Comparison of ENCODE assay signal across 8 cellular contexts in the genomic region with DNA sequence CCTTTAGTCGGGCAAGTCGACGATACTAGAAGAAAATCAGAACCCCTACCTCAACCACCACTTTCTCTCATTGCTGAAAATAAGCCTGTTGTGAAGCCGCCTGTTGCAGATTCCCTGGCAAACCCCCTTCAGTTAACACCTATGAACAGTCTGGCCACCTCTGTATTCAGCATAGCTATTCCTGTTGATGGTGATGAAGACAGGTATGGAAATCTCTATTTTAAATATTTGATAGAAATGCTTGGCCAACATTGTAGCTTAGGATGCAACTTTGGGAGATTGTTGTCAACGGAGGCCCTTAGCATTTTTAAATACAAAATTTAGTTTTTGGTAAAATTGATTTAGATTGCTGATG. TPM values are rescaled to one million over a fixed set of nuclear protein-coding genes. Genes with fewer than 3 reads are reported as not detected.
DNase-seq lines count a peak whose midpoint lies in the region; ATAC-seq and TF ChIP-seq lines count a peak whose summit lies in the region.

No MANE protein-coding gene starts in this region.

- no peaks in the 10 kb centered on the region for H3K9me3 ChIP-seq in CD4-positive, CD25-positive, alpha-beta regulatory T cell (ENCODE audit: control insufficient read depth in 2 of 2, low read length in 2 of 2)
- H3K9me3 ChIP-seq in MM.1S (replicated peaks; ENCODE audit: insufficient read depth, low read length) (no peaks in the 10 kb centered on the region), neural cell (ENCODE audit: low read length) (no peaks in the 10 kb centered on the region)

- H3K36me3 Mint-ChIP-seq in CD4-positive, CD25-positive, alpha-beta regulatory T cell = peaks cover 6% of the 10 kb centered on the region

- H3K36me3 ChIP-seq in CD4-positive, CD25-positive, alpha-beta regulatory T cell (ENCODE audit: control insufficient read depth, insufficient read depth, low read length) = peaks cover 2% of the 10 kb centered on the region
- H3K36me3 ChIP-seq in MM.1S (replicated peaks; ENCODE audit: insufficient read depth, low read length) (no peaks in the 10 kb centered on the region), neural cell (ENCODE audit: insufficient read depth, low read length) (no peaks in the 10 kb centered on the region)

- TF ChIP-seq CTCF in MM.1S (IDR thresholded peaks at IDR 0.05; ENCODE audit: low read length) (no peak), dorsolateral prefrontal cortex (IDR thresholded peaks at IDR 0.05 in 54 of 56, conservative IDR thresholded peaks at IDR 0.05 in 2 of 56; ENCODE audit: low read depth in 1 of 56, partially characterized antibody in 56 of 56) (no peak), neural cell (IDR thresholded peaks at IDR 0.05; ENCODE audit: poor library complexity, severe bottlenecking) (no peak)

- H3K4me3 Mint-ChIP-seq in CD4-positive, CD25-positive, alpha-beta regulatory T cell = peak overlapping the region; percentile 89 to 98 (median 96)

- H3K27me3 Mint-ChIP-seq in CD4-positive, CD25-positive, alpha-beta regulatory T cell = peaks cover 4% of the 10 kb centered on the region

- H4K20me1 ChIP-seq in MM.1S (ENCODE audit: insufficient read depth, low read length) (peaks cover 30% of the 10 kb centered on the region), neural cell (ENCODE audit: insufficient read depth) (peaks cover 44% of the 10 kb centered on the region)

- TF ChIP-seq RAD21 in neural cell (conservative IDR thresholded peaks at IDR 0.05) = no peak

- H3K4me2 ChIP-seq in MM.1S (ENCODE audit: low read depth, low read length) = peak overlapping the region; percentile 83
- peak overlapping the region; percentile 95 for H3K4me2 ChIP-seq in neural cell (ENCODE audit: low read length)

- no peaks in the 10 kb centered on the region for H3K9me2 ChIP-seq in MM.1S (replicated peaks; ENCODE audit: insufficient read depth, low read length)
- H3K9me2 ChIP-seq in neural cell (ENCODE audit: insufficient read depth, low read length) = no peaks in the 10 kb centered on the region

- no peak for DNase-seq in CD4-positive, CD25-positive, alpha-beta regulatory T cell
- DNase-seq in MM.1S = no peak
- DNase-seq in dorsolateral prefrontal cortex = no peak
- DNase-seq in erythroblast (lab: John Stamatoyannopoulos, UW) = no peak
- DNase-seq in HK-2 (ENCODE audit: unreplicated experiment) = no peak
- no peak for DNase-seq in NCI-H345 treated with DMSO at 0.1 percent for 48 hours (lab: John Stamatoyannopoulos, UW; ENCODE audit: unreplicated experiment)

- H3K27ac ChIP-seq in CD4-positive, CD25-positive, alpha-beta regulatory T cell (ENCODE audit: insufficient read depth, low read length, poor library complexity, severe bottlenecking) = no peak overlapping the region
- peak overlapping the region; percentile 93; the same call in 1 of the 2 replicates for H3K27ac ChIP-seq in MM.1S (ENCODE audit: low read length)
- H3K27ac ChIP-seq in dorsolateral prefrontal cortex = peak overlapping the region in 41 of 59 donors; percentile 8 to 100 (median 100)
- H3K27ac ChIP-seq in neural cell (ENCODE audit: low read length) = peak overlapping the region; percentile 39

- peaks cover 32% of the 10 kb centered on the region for H3F3A ChIP-seq in MM.1S (ENCODE audit: insufficient read depth, low read length)
- H3F3A ChIP-seq in neural cell (ENCODE audit: insufficient read depth, low read length, poor library complexity, severe bottlenecking) = peaks cover 9% of the 10 kb centered on the region

- peak overlapping the region in 2 of 3 donors; percentile 90 for H3K27ac Mint-ChIP-seq in CD4-positive, CD25-positive, alpha-beta regulatory T cell

- H2AFZ ChIP-seq in MM.1S (ENCODE audit: low read length) (no peak overlapping the region), neural cell (ENCODE audit: low read depth, low read length) (no peak overlapping the region)

- no peak for TF ChIP-seq EP300 in neural cell (conservative IDR thresholded peaks at IDR 0.05; ENCODE audit: poor library complexity, severe bottlenecking)

- H3K9ac ChIP-seq in MM.1S (ENCODE audit: low read length) = peak overlapping the region; percentile 83; the same call in 1 of the 2 replicates
- peak overlapping the region; percentile 95 for H3K9ac ChIP-seq in neural cell (ENCODE audit: low read length)

- H3K4me1 ChIP-seq in CD4-positive, CD25-positive, alpha-beta regulatory T cell (ENCODE audit: control insufficient read depth, insufficient read depth, low read length, poor library complexity, severe bottlenecking) = peaks cover 56% of the 10 kb centered on the region
- peaks cover 8% of the 10 kb centered on the region for H3K4me1 ChIP-seq in MM.1S (ENCODE audit: low read length)

- ATAC-seq in CD4-positive, CD25-positive, alpha-beta regulatory T cell (ENCODE audit: low read depth in 2 of 2) = no peak
- ATAC-seq in HG03439 (IDR thresholded peaks at IDR 0.05; ENCODE audit: unreplicated experiment) = no peak

- intact Hi-C loops in dorsolateral prefrontal cortex (cut with DNase I) = loop anchor here (2.0 to 10.0 kb wide), 4 partner anchors 60 to 194 kb away; partner anchors contain the start of gene SELENOT (in 1 of the 2)

- TF ChIP-seq POLR2A in erythroblast (IDR thresholded peaks at IDR 0.05; ENCODE audit: low read length) = no peak

- peaks cover 46 to 64% (median 50%) of the 10 kb centered on the region in 4 donors for H3K4me1 Mint-ChIP-seq in CD4-positive, CD25-positive, alpha-beta regulatory T cell

- H3K4me3 ChIP-seq in CD4-positive, CD25-positive, alpha-beta regulatory T cell (ENCODE audit: low read depth, low read length) = peak overlapping the region; percentile 98
- peak overlapping the region; percentile 87 for H3K4me3 ChIP-seq in MM.1S (ENCODE audit: low read length)
- H3K4me3 ChIP-seq in dorsolateral prefrontal cortex = peak overlapping the region; percentile 70 to 96 (median 88)
- H3K4me3 ChIP-seq in neural cell (ENCODE audit: low read length) = peak overlapping the region; percentile 88

- H3K9me3 Mint-ChIP-seq in CD4-positive, CD25-positive, alpha-beta regulatory T cell = no peaks in the 10 kb centered on the region

- H3K79me2 ChIP-seq in MM.1S (ENCODE audit: low read length) (peaks cover 71% of the 10 kb centered on the region), neural cell (replicated peaks; ENCODE audit: insufficient read depth, low read length) (peaks cover 55% of the 10 kb centered on the region)

- H3K27me3 ChIP-seq in CD4-positive, CD25-positive, alpha-beta regulatory T cell (ENCODE audit: control insufficient read depth, insufficient read depth, low read length) = no peaks in the 10 kb centered on the region
- H3K27me3 ChIP-seq in MM.1S (replicated peaks; ENCODE audit: insufficient read depth, low read length) (no peaks in the 10 kb centered on the region), dorsolateral prefrontal cortex (no peaks in the 10 kb centered on the region), neural cell (ENCODE audit: insufficient read depth, low read depth, low read length) (no peaks in the 10 kb centered on the region)

TF ChIP-seq in neural cell, 6 proteins besides CTCF, POLR2A, EP300 and RAD21:
- TF ChIP-seq, protein P1, sequence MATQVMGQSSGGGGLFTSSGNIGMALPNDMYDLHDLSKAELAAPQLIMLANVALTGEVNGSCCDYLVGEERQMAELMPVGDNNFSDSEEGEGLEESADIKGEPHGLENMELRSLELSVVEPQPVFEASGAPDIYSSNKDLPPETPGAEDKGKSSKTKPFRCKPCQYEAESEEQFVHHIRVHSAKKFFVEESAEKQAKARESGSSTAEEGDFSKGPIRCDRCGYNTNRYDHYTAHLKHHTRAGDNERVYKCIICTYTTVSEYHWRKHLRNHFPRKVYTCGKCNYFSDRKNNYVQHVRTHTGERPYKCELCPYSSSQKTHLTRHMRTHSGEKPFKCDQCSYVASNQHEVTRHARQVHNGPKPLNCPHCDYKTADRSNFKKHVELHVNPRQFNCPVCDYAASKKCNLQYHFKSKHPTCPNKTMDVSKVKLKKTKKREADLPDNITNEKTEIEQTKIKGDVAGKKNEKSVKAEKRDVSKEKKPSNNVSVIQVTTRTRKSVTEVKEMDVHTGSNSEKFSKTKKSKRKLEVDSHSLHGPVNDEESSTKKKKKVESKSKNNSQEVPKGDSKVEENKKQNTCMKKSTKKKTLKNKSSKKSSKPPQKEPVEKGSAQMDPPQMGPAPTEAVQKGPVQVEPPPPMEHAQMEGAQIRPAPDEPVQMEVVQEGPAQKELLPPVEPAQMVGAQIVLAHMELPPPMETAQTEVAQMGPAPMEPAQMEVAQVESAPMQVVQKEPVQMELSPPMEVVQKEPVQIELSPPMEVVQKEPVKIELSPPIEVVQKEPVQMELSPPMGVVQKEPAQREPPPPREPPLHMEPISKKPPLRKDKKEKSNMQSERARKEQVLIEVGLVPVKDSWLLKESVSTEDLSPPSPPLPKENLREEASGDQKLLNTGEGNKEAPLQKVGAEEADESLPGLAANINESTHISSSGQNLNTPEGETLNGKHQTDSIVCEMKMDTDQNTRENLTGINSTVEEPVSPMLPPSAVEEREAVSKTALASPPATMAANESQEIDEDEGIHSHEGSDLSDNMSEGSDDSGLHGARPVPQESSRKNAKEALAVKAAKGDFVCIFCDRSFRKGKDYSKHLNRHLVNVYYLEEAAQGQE (IDR thresholded peaks at IDR 0.05; ENCODE audit: borderline replicate concordance) = no peak
- TF ChIP-seq EZH2 (IDR thresholded peaks at IDR 0.05; ENCODE audit: borderline replicate concordance, insufficient read depth, low read length, poor library complexity, severe bottlenecking) (no peak), TAF1 (IDR thresholded peaks at IDR 0.05; ENCODE audit: low read depth) (no peak), MXI1 (conservative IDR thresholded peaks at IDR 0.05; ENCODE audit: poor library complexity, severe bottlenecking) (no peak), POLR2AphosphoS5 (IDR thresholded peaks at IDR 0.05) (no peak), SMC3 (conservative IDR thresholded peaks at IDR 0.05; ENCODE audit: poor library complexity) (no peak)

RNA-seq across cellular contexts. Expression of gene TSC22D2, which starts 3.0 kb away (rescaled TPM):
- 49.0 TPM for total RNA-seq in CD4-positive, CD25-positive, alpha-beta regulatory T cell
- 1 to 10 TPM; 4.9 to 6.8 (median 6.4) TPM for polyA plus RNA-seq in CD4-positive, CD25-positive, alpha-beta regulatory T cell
- 10 to 100 TPM; 32.6 to 65.1 (median 45.0) TPM for total RNA-seq in dorsolateral prefrontal cortex
- polyA plus RNA-seq in neural cell = 11.9 and 15.3 TPM in 2 replicates
- 16.8 and 25.4 TPM in 2 replicates for polyA minus RNA-seq in neural cell
